8 cellular contexts compared by ENCODE assay signal in genomic region chr6:3911614-3912336, GRCh38.
A peak's percentile ranks its signal among the peaks of the same experiment; 100 is the strongest.
DNase-seq lines count a peak whose midpoint lies in the region; ATAC-seq, FAIRE-seq and TF ChIP-seq lines count a peak whose summit lies in the region.

No MANE protein-coding gene starts in this region.

- H3K4me3 ChIP-seq in keratinocyte (ENCODE audit: control insufficient read depth in 2 of 3, extremely low read depth in 1 of 3, insufficient read depth in 2 of 3, low read depth in 1 of 3, low read length in 3 of 3) (no peak overlapping the region), suprapubic skin (no peak overlapping the region)

- no peak for TF ChIP-seq POLR2A in suprapubic skin (IDR thresholded peaks at IDR 0.05)

- no peaks in the 10 kb centered on the region for H3K79me2 ChIP-seq in keratinocyte (ENCODE audit: control insufficient read depth, insufficient read depth, low read length)

- H4K20me1 ChIP-seq in keratinocyte (ENCODE audit: control insufficient read depth, extremely low read depth, insufficient read depth, low read length) = no peaks in the 10 kb centered on the region

- H3K4me1 ChIP-seq in keratinocyte (ENCODE audit: control insufficient read depth, extremely low read depth, insufficient read depth, low read length) (peaks cover 30% of the 10 kb centered on the region), suprapubic skin (peaks cover 40% of the 10 kb centered on the region)

- H3K27ac ChIP-seq in keratinocyte (ENCODE audit: control insufficient read depth, insufficient read depth, low read length) (peak overlapping the region; percentile 50), suprapubic skin (peak overlapping the region; percentile 88)

- H3K4me1 Mint-ChIP-seq in brain (peaks cover 79% of the 10 kb centered on the region), T-helper 17 cell (peaks cover 35% of the 10 kb centered on the region)

- no peak overlapping the region for H2AFZ ChIP-seq in keratinocyte (ENCODE audit: control insufficient read depth, low read length)

- no peak for TF ChIP-seq EP300 in suprapubic skin (IDR thresholded peaks at IDR 0.05)

- H3K27me3 ChIP-seq in keratinocyte (ENCODE audit: control insufficient read depth, extremely low read depth, insufficient read depth, low read length) = no peaks in the 10 kb centered on the region
- no peaks in the 10 kb centered on the region for H3K27me3 ChIP-seq in suprapubic skin

- H3K9me3 ChIP-seq in keratinocyte (ENCODE audit: control insufficient read depth, low read depth, low read length) (no peaks in the 10 kb centered on the region), suprapubic skin (no peaks in the 10 kb centered on the region), T-helper 17 cell (ENCODE audit: control insufficient read depth, low read length, poor library complexity, severe bottlenecking) (no peaks in the 10 kb centered on the region)

- H3K4me3 Mint-ChIP-seq in brain = peak overlapping the region; percentile 5 to 78 (median 42)
- no peak overlapping the region for H3K4me3 Mint-ChIP-seq in T-helper 17 cell

- DNase-seq in HPDE6-E6E7 (ENCODE audit: extremely low spot score) = peak; percentile 52
- peak; percentile 55 for DNase-seq in keratinocyte (ENCODE audit: low read depth, low spot score)
- peak in 1 of 2 donors; percentile 75 for DNase-seq in suprapubic skin (ENCODE audit: low spot score in 2 of 2)
- DNase-seq in DMS114 treated with DMSO at 0.1 percent for 48 hours (lab: John Stamatoyannopoulos, UW; ENCODE audit: unreplicated experiment) = no peak
- DNase-seq in D341Med (ENCODE audit: low spot score) = no peak
- DNase-seq in T-helper 17 cell = no peak

- H3K36me3 ChIP-seq in keratinocyte (ENCODE audit: control insufficient read depth in 2 of 2, extremely low read depth in 1 of 2, insufficient read depth in 2 of 2, low read length in 2 of 2) (no peaks in the 10 kb centered on the region), suprapubic skin (no peaks in the 10 kb centered on the region)

- dilution Hi-C loops in keratinocyte (cut with MboI; ENCODE audit: extremely low pct_ligation_motif_present, low sequenced_read_pairs) = no loop called here

- peak overlapping the region; percentile 51 for H3K4me2 ChIP-seq in keratinocyte (ENCODE audit: control insufficient read depth, extremely low read depth, insufficient read depth, low read depth, low read length)

- peaks cover 0 to 8% (median 0%) of the 10 kb centered on the region in 5 experiments for H3K9me3 Mint-ChIP-seq in brain

- no peaks in the 10 kb centered on the region for H3K9me1 ChIP-seq in keratinocyte (ENCODE audit: control insufficient read depth, extremely low read depth, insufficient read depth, low read length)

- H3K27me3 Mint-ChIP-seq in brain (peaks cover 6% of the 10 kb centered on the region), T-helper 17 cell (peaks cover 31% of the 10 kb centered on the region)

- peak overlapping the region; percentile 47 to 98 (median 92) for H3K27ac Mint-ChIP-seq in brain
- no peak overlapping the region for H3K27ac Mint-ChIP-seq in T-helper 17 cell

- FAIRE-seq in keratinocyte (lab: Jason Lieb, UNC) = peak; percentile 82

- ATAC-seq in HG02870 (IDR thresholded peaks at IDR 0.05; ENCODE audit: unreplicated experiment) = no peak
- ATAC-seq in T-helper 17 cell = no peak

- TF ChIP-seq CTCF in brain (conservative IDR thresholded peaks at IDR 0.05) (no peak), keratinocyte (optimal IDR thresholded peaks at IDR 0.05 in 1 of 3, IDR thresholded peaks at IDR 0.05 in 1 of 3, conservative IDR thresholded peaks at IDR 0.05 in 1 of 3; ENCODE audit: extremely low read depth in 1 of 3, insufficient read depth in 2 of 3, low read length in 3 of 3) (no peak), suprapubic skin (IDR thresholded peaks at IDR 0.05) (no peak)

- no peaks in the 10 kb centered on the region for H3K36me3 Mint-ChIP-seq in brain
- H3K36me3 Mint-ChIP-seq in T-helper 17 cell (ENCODE audit: low read depth) = peaks cover 2% of the 10 kb centered on the region

- no peak overlapping the region for H3K9ac ChIP-seq in keratinocyte (ENCODE audit: control insufficient read depth, extremely low read depth, insufficient read depth, low read length)

- 57% methylated on average over 8 of the region's 8 CpGs for WGBS in suprapubic skin

Comparison
In these comparisons a context has a peak if more than half of its experiments do, and no peak if none do; other contexts are left out.
1. DNase-seq: peak in HPDE6-E6E7 (single experiment) and keratinocyte (single experiment); none in DMS114 treated with DMSO at 0.1 percent for 48 hours (single experiment), D341Med (single experiment) and T-helper 17 cell (0 of 3).